Comparison of ENCODE assay signal across 8 cellular contexts in the genomic region with DNA sequence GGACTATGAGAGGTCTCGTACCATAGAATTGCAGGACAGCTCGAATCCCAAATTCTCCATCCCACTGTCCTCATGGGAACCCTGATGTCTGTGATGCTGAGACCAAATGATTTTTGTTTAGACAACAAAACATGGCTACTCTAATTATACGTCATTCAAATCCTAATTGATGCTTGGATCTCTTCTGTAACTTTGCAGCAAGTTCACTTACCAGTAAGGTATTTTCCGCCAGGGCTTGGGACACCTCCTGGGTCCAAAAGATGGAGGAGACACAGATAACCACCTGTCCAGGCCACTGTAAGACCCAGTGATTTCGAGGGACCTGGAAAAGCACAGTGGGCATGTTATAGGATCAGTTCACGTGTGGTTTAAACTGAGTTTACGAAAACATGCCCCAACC.
"Had no signal": no experiment of that assay in that cellular context is flagged by ENCODE, and none has a peak within 500 bp of the region (broad histone marks: within the 10 kb centered on the region; RNA-seq: fewer than 3 reads in every experiment).

No MANE protein-coding gene starts in this region.

- FAIRE-seq: G401.6, GM12878, GM12891, GM12892, GM18507, GM19239 had no signal

- H3K4me3 ChIP-seq: GM12878 had no signal

- DNase-seq: GDM1, GF-D8 had no signal

- ATAC-seq: GM12878 had no signal
